Comparison of ENCODE assay signal across 1 cellular context in genomic region chr2:109382946-109383345, GRCh38.
TF ChIP-seq lines count a peak whose summit lies in the region.

No MANE protein-coding gene starts in this region.

TF ChIP-seq in GM23338, 12 proteins besides CTCF, POLR2A, EP300 and RAD21 (continued from another document):
- TF ChIP-seq ZNF462 (CRISPR knock-in tag; IDR thresholded peaks at IDR 0.05), result no peak
- no peak for TF ChIP-seq STAT1 (IDR thresholded peaks at IDR 0.05; ENCODE audit: unreplicated experiment)
